Comparison of ENCODE assay signal across 8 cellular contexts in genomic region chr2:119338826-119339561, GRCh38.
DNase-seq lines count a peak whose midpoint lies in the region; ATAC-seq and TF ChIP-seq lines count a peak whose summit lies in the region.
"Had no signal": no experiment of that assay in that cellular context is flagged by ENCODE, and none has a peak within 500 bp of the region (broad histone marks: within the 10 kb centered on the region; RNA-seq: fewer than 3 reads in every experiment).

No MANE protein-coding gene starts in this region.

- ATAC-seq in GM19023 (IDR thresholded peaks at IDR 0.05; ENCODE audit: unreplicated experiment) (peak; percentile 100), HG02885 (IDR thresholded peaks at IDR 0.05; ENCODE audit: poor library complexity, unreplicated experiment) (peak; percentile 100)

- H3K27ac ChIP-seq in effector memory CD4-positive, alpha-beta T cell (ENCODE audit: insufficient read depth, low read length, poor library complexity, severe bottlenecking), result no peak overlapping the region
- H3K27ac ChIP-seq: thoracic aorta had no signal

- no peaks in the 10 kb centered on the region for H3K4me1 ChIP-seq in effector memory CD4-positive, alpha-beta T cell (ENCODE audit: control insufficient read depth, insufficient read depth, low read length, poor library complexity, severe bottlenecking)

- no peaks in the 10 kb centered on the region for H3K9me3 ChIP-seq in effector memory CD4-positive, alpha-beta T cell (ENCODE audit: control insufficient read depth, low read length)
- H3K9me3 ChIP-seq: thoracic aorta had no signal

- peak in 2 of 3 donors; percentile 9 to 11 for DNase-seq in effector memory CD4-positive, alpha-beta T cell
- no peak for DNase-seq in superior temporal gyrus (ENCODE audit: extremely low spot score)
- no peak for DNase-seq in NCI-H526 (lab: John Stamatoyannopoulos, UW)
- no peak for DNase-seq in amniotic stem cell (lab: John Stamatoyannopoulos, UW)

- TF ChIP-seq POLR2A in Raji (IDR thresholded peaks at IDR 0.05; ENCODE audit: insufficient read depth, low read depth, low read length), result peak; percentile 37; the same call in 1 of the 2 replicates

- no peaks in the 10 kb centered on the region for H3K36me3 ChIP-seq in effector memory CD4-positive, alpha-beta T cell (ENCODE audit: control insufficient read depth, insufficient read depth, low read length)
- H3K36me3 ChIP-seq: thoracic aorta had no signal

- no peaks in the 10 kb centered on the region for H3K27me3 ChIP-seq in effector memory CD4-positive, alpha-beta T cell (replicated peaks; ENCODE audit: control insufficient read depth, insufficient read depth, low read length, poor library complexity, severe bottlenecking)

- no peak overlapping the region for H3K4me3 ChIP-seq in effector memory CD4-positive, alpha-beta T cell (ENCODE audit: insufficient read depth, low read depth, low read length, poor library complexity, severe bottlenecking)
- H3K4me3 ChIP-seq: thoracic aorta had no signal

Comparison
In these comparisons a context has a peak if more than half of its experiments do, and no peak if none do; other contexts are left out.
1. DNase-seq: peak in effector memory CD4-positive, alpha-beta T cell (2 of 3); none in superior temporal gyrus (single experiment), NCI-H526 (0 of 2) and amniotic stem cell (single experiment).